8 cellular contexts compared by ENCODE assay signal in the genomic region with DNA sequence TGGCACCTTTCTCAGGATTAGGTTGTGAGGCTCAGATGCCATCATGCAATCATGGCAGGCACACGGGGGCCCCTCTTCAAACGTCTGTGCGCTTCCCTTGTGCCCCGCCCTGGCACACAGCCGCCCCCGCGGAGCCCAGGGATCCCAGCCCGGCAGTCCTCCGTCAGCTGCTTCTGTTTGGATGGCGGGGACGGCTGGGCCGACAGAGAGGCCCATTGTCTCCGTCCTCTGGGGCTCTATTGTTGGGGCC. TPM values are rescaled to one million over a fixed set of nuclear protein-coding genes. Genes with fewer than 3 reads are reported as not detected.
A peak's percentile ranks its signal among the peaks of the same experiment; 100 is the strongest.
DNase-seq lines count a peak whose midpoint lies in the region; ATAC-seq, FAIRE-seq and TF ChIP-seq lines count a peak whose summit lies in the region.

No MANE protein-coding gene starts in this region.

- H3K4me1 Mint-ChIP-seq in activated naive CD4-positive, alpha-beta T cell treated with anti-CD3 and anti-CD28 coated beads, Interleukin-2, amount 50 U/mL, for 24 hours = peaks cover 9% of the 10 kb centered on the region

- H3K4me1 ChIP-seq in heart right ventricle = peaks cover 0 to 23% (median 15%) of the 10 kb centered on the region in 9 donors

- peak overlapping the region; percentile 86 for H3K27ac Mint-ChIP-seq in activated naive CD4-positive, alpha-beta T cell treated with anti-CD3 and anti-CD28 coated beads, Interleukin-2, amount 50 U/mL, for 24 hours

- H3K27ac ChIP-seq in heart right ventricle = peak overlapping the region; percentile 72 to 98 (median 94)

- TF ChIP-seq CTCF in heart right ventricle (IDR thresholded peaks at IDR 0.05) = no peak

- DNase-seq in GM12892 (ENCODE audit: insufficient read length) (peak; percentile 31), heart right ventricle (peak; percentile 29 to 53), pons (ENCODE audit: low spot score) (peak; percentile 95), NCI-H526 treated with DMSO at 0.1 percent for 48 hours (lab: John Stamatoyannopoulos, UW) (no peak)

- no peak for FAIRE-seq in GM12892 (lab: Jason Lieb, UNC)

- H3K9me3 ChIP-seq in heart right ventricle = no peaks in the 10 kb centered on the region

- no peak for TF ChIP-seq POLR2A in GM12892 (IDR thresholded peaks at IDR 0.05; ENCODE audit: low read depth, low read length)

- H3K4me3 ChIP-seq in heart right ventricle = peak overlapping the region; percentile 49 to 91 (median 84)

- TF ChIP-seq RAD21 in Ishikawa (IDR thresholded peaks at IDR 0.05; ENCODE audit: low read depth) = no peak

- H3K4me3 Mint-ChIP-seq in activated naive CD4-positive, alpha-beta T cell treated with anti-CD3 and anti-CD28 coated beads, Interleukin-2, amount 50 U/mL, for 24 hours = peak overlapping the region; percentile 90

- ATAC-seq in heart right ventricle (peak; percentile 7 to 59 (median 53)), GM18870 (IDR thresholded peaks at IDR 0.05; ENCODE audit: unreplicated experiment) (no peak), HG02973 (IDR thresholded peaks at IDR 0.05; ENCODE audit: unreplicated experiment) (no peak)

- peaks cover 0 to 9% (median 0%) of the 10 kb centered on the region in 9 donors for H3K36me3 ChIP-seq in heart right ventricle

- 2% methylated on average over 13 of the region's 13 CpGs for WGBS in heart right ventricle, 2 donors

- no peaks in the 10 kb centered on the region for H3K9me3 Mint-ChIP-seq in activated naive CD4-positive, alpha-beta T cell treated with anti-CD3 and anti-CD28 coated beads, Interleukin-2, amount 50 U/mL, for 24 hours

- no peaks in the 10 kb centered on the region for H3K27me3 Mint-ChIP-seq in activated naive CD4-positive, alpha-beta T cell treated with anti-CD3 and anti-CD28 coated beads, Interleukin-2, amount 50 U/mL, for 24 hours

- intact Hi-C loops in heart right ventricle (cut with DNase I) = loop anchor here in 1 of 10 donors (2.0 kb wide), 1 partner anchor 26 kb away; no protein-coding TSS in a partner anchor

- H3K36me3 Mint-ChIP-seq in activated naive CD4-positive, alpha-beta T cell treated with anti-CD3 and anti-CD28 coated beads, Interleukin-2, amount 50 U/mL, for 24 hours = no peaks in the 10 kb centered on the region

- peaks cover 0 to 4% (median 0%) of the 10 kb centered on the region in 7 donors for H3K27me3 ChIP-seq in heart right ventricle

- no peak for TF ChIP-seq EP300 in Ishikawa (IDR thresholded peaks at IDR 0.05; ENCODE audit: borderline replicate concordance)

TF ChIP-seq in Ishikawa, 13 proteins besides CTCF, POLR2A, EP300 and RAD21:
- TF ChIP-seq EGR1 (IDR thresholded peaks at IDR 0.05) (peak; percentile 79), CREB1 (IDR thresholded peaks at IDR 0.05; ENCODE audit: low read depth) (no peak)

RNA-seq across cellular contexts. Expression of a gene that starts 0.8 kb away (rescaled TPM):
- polyA plus RNA-seq in GM12892 (2012; ENCODE audit: missing spikeins) = 1.6 TPM
- total RNA-seq in heart right ventricle = 10 to 100 TPM; 26.6 to 46.0 (median 33.7) TPM
- polyA plus RNA-seq in heart right ventricle = 10 to 100 TPM; 15.9 to 21.7 TPM

RNA-seq across cellular contexts. Expression of a gene that starts 59.1 kb away (rescaled TPM):
- polyA plus RNA-seq in GM12892 (2012; ENCODE audit: missing spikeins) = 48.3 TPM
- total RNA-seq in heart right ventricle = 1 to 10 TPM; 1.6 to 7.2 (median 2.5) TPM
- 1 to 10 TPM in 1 of 2 donors, under 1 TPM in 1; 0.84 to 3.4 TPM for polyA plus RNA-seq in heart right ventricle

Comparison
In these comparisons a context has a peak if more than half of its experiments do, and no peak if none do; other contexts are left out.
1. ATAC-seq: peak in heart right ventricle (8 of 8); none in GM18870 (single experiment) and HG02973 (single experiment).